Comparison of ENCODE assay signal across 8 cellular contexts in the genomic region with DNA sequence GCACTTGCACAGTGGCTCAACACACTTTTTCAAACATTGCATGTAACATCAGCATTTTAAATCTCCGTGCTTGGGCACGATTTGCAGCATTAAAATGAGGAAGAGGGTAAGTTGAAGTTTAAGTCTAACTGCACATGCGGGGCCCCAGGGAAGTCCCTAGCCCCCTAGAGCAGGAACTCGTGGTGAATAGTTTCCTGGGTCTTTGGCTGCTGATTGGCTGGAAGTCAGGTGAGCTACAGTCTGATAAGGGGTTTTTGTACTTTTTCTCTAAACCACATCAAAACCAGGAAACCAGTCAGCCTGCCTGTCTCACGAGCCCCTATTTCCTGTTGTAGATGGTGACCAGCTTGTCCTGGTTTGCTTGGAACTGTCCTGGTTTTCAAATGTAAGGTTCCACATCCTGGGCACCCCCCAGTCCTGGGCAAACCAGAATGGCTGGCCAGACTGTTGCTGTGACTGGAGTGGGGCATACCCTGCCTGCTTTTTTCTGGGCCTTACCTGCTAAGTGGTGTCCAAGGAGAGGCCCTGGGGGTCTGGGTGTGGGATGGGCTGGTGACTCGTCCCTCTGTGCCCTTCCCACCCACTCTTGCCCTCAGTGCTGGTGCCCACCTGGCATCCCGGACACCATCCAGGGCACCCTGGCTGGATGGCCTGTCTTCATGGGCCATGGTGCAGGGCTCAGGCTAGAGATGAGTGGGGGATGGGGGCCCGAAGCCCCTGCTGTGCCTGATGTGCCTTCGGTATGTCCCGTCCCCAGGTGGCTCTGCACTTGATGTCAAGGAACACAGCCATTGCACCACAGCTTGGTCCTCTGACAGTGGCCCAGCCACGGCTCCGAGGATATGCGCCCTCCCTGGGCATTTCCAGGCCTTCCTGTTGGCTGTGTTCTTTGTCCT. TPM values are rescaled to one million over a fixed set of nuclear protein-coding genes. Genes with fewer than 3 reads are reported as not detected.
A peak's percentile ranks its signal among the peaks of the same experiment; 100 is the strongest.
DNase-seq lines count a peak whose midpoint lies in the region; ATAC-seq and TF ChIP-seq lines count a peak whose summit lies in the region.

No MANE protein-coding gene starts in this region.

- H3K4me3 ChIP-seq in OCI-LY7 (ENCODE audit: low read depth, low read length, poor library complexity, severe bottlenecking): peak overlapping the region; percentile 28

- no peaks in the 10 kb centered on the region for H4K20me1 ChIP-seq in OCI-LY7 (ENCODE audit: insufficient read depth, low read length)

- TF ChIP-seq CTCF in OCI-LY7 (conservative IDR thresholded peaks at IDR 0.05; ENCODE audit: low read length): no peak

- H3K27me3 Mint-ChIP-seq in activated T-helper 1 cell treated with anti-CD3 and anti-CD28 coated beads, Interleukin-12 subunit alpha, Interleukin-12 subunit beta, Interleukin-2, Interleukin-4 antibody, amounts not matched to agents 30 ng/mL and 10 ng/mL and 1 ng/mL, durations not matched to agents 14 hours and 24 hours and 36 hours (ENCODE audit: insufficient read depth): no peaks in the 10 kb centered on the region

- peak overlapping the region; percentile 56 for H3K4me2 ChIP-seq in OCI-LY7 (ENCODE audit: low read length)

- peak overlapping the region; percentile 59 for H3K27ac Mint-ChIP-seq in activated T-helper 1 cell treated with anti-CD3 and anti-CD28 coated beads, Interleukin-12 subunit alpha, Interleukin-12 subunit beta, Interleukin-2, Interleukin-4 antibody, amounts not matched to agents 30 ng/mL and 10 ng/mL and 1 ng/mL, durations not matched to agents 14 hours and 24 hours and 36 hours

- H3K9me3 Mint-ChIP-seq in activated T-helper 1 cell treated with anti-CD3 and anti-CD28 coated beads, Interleukin-12 subunit alpha, Interleukin-12 subunit beta, Interleukin-2, Interleukin-4 antibody, amounts not matched to agents 30 ng/mL and 10 ng/mL and 1 ng/mL, durations not matched to agents 14 hours and 24 hours and 36 hours: peaks cover 11% of the 10 kb centered on the region

- intact Hi-C loops in OCI-LY7 (cut with micrococcal nuclease; ENCODE audit: unreplicated experiment): no loop called here
- intact Hi-C loops in activated T-helper 1 cell treated with anti-CD3 and anti-CD28 coated beads, Interleukin-12 subunit alpha, Interleukin-12 subunit beta, Interleukin-2, Interleukin-4 antibody, amounts not matched to agents 30 ng/mL and 10 ng/mL and 1 ng/mL, durations not matched to agents 14 hours and 24 hours and 36 hours (cut with micrococcal nuclease): loop anchor here (5.0 to 10.0 kb wide), 2 partner anchors 128 to 430 kb away; partner anchors contain the start of gene CDK5RAP1

- no TSS peak for BruUV-seq in OCI-LY7 (replicated peaks; lab: Mats Ljungman, UMichigan)

- H3K79me2 ChIP-seq in OCI-LY7 (ENCODE audit: insufficient read depth, low read depth, low read length): no peaks in the 10 kb centered on the region

- no peaks in the 10 kb centered on the region for H3K9me3 ChIP-seq in OCI-LY7 (ENCODE audit: low read length)

- H3K4me1 Mint-ChIP-seq in activated T-helper 1 cell treated with anti-CD3 and anti-CD28 coated beads, Interleukin-12 subunit alpha, Interleukin-12 subunit beta, Interleukin-2, Interleukin-4 antibody, amounts not matched to agents 30 ng/mL and 10 ng/mL and 1 ng/mL, durations not matched to agents 14 hours and 24 hours and 36 hours (ENCODE audit: low read depth): peaks cover 42% of the 10 kb centered on the region

- no peak overlapping the region for H3K4me3 Mint-ChIP-seq in activated T-helper 1 cell treated with anti-CD3 and anti-CD28 coated beads, Interleukin-12 subunit alpha, Interleukin-12 subunit beta, Interleukin-2, Interleukin-4 antibody, amounts not matched to agents 30 ng/mL and 10 ng/mL and 1 ng/mL, durations not matched to agents 14 hours and 24 hours and 36 hours

- peak; percentile 78 for ATAC-seq in GM18498 (IDR thresholded peaks at IDR 0.05; ENCODE audit: unreplicated experiment)
- ATAC-seq in HG02759 (IDR thresholded peaks at IDR 0.05; ENCODE audit: unreplicated experiment): peak; percentile 90

- H3K9me2 ChIP-seq in OCI-LY7 (ENCODE audit: insufficient read depth, low read length): no peaks in the 10 kb centered on the region

- no peaks in the 10 kb centered on the region for H3K36me3 ChIP-seq in OCI-LY7 (ENCODE audit: insufficient read depth, low read length)

- POLR2A ChIA-PET in OCI-LY7 (lab: Charles Lee): interaction anchor here (0.6 kb wide), 1 partner anchor 76 kb away, joined by 3 read pairs; no protein-coding TSS in a partner anchor

- peak overlapping the region; percentile 64 for H3K27ac ChIP-seq in OCI-LY7 (ENCODE audit: low read depth, low read length, poor library complexity, severe bottlenecking)
- peak overlapping the region; percentile 10 for H3K27ac ChIP-seq in temporal lobe (ENCODE audit: low read depth, low read length)

- peak overlapping the region; percentile 89 for H2AFZ ChIP-seq in OCI-LY7 (ENCODE audit: low read length)

- peaks cover 21% of the 10 kb centered on the region for H3K4me1 ChIP-seq in OCI-LY7 (ENCODE audit: insufficient read depth, low read length, poor library complexity, severe bottlenecking)

- CTCF ChIA-PET in OCI-LY7 (lab: Charles Lee; ENCODE audit: unreplicated experiment): interaction anchor here (0.6 kb wide), 1 partner anchor 194 kb away, joined by 3 read pairs; no protein-coding TSS in a partner anchor

- peak; percentile 88 for DNase-seq in OCI-LY7 (ENCODE audit: low spot score)
- DNase-seq in activated T-helper 1 cell treated with anti-CD3 and anti-CD28 coated beads, Interleukin-12 subunit alpha, Interleukin-12 subunit beta, Interleukin-2, Interleukin-4 antibody, amounts not matched to agents 30 ng/mL and 10 ng/mL and 1 ng/mL, durations not matched to agents 14 hours and 24 hours and 36 hours (ENCODE audit: low spot score): peak; percentile 76
- peak; percentile 67 for DNase-seq in mesenteric fat pad (ENCODE audit: low spot score)
- no peak for DNase-seq in NCI-H2171 treated with DMSO at 0.1 percent for 48 hours (lab: John Stamatoyannopoulos, UW)
- DNase-seq in NCI-H1436 treated with DMSO at 0.1 percent for 48 hours (lab: John Stamatoyannopoulos, UW): no peak

- H3K36me3 Mint-ChIP-seq in activated T-helper 1 cell treated with anti-CD3 and anti-CD28 coated beads, Interleukin-12 subunit alpha, Interleukin-12 subunit beta, Interleukin-2, Interleukin-4 antibody, amounts not matched to agents 30 ng/mL and 10 ng/mL and 1 ng/mL, durations not matched to agents 14 hours and 24 hours and 36 hours (ENCODE audit: low read depth): peaks cover 5% of the 10 kb centered on the region

RNA-seq across cellular contexts. Expression of gene SUN5, which starts 31.8 kb away (rescaled TPM):
- total RNA-seq in OCI-LY7 (2014; rRNA removed; shearing (Covaris generic)): not detected in 2 replicates
- total RNA-seq in OCI-LY7 (2022) (not detected in 2 replicates), mesenteric fat pad (not detected), temporal lobe (not detected)
- not detected in 2 replicates for total RNA-seq in activated T-helper 1 cell treated with anti-CD3 and anti-CD28 coated beads, Interleukin-12 subunit alpha, Interleukin-12 subunit beta, Interleukin-2, Interleukin-4 antibody, amounts not matched to agents 30 ng/mL and 10 ng/mL and 1 ng/mL, durations not matched to agents 14 hours and 24 hours and 36 hours

RNA-seq across cellular contexts. Expression of gene BPIFB2, which starts 35.1 kb away (rescaled TPM):
- total RNA-seq in OCI-LY7 (2014; rRNA removed; shearing (Covaris generic)): not detected in 2 replicates
- total RNA-seq in OCI-LY7 (2022): not detected in 2 replicates
- total RNA-seq in activated T-helper 1 cell treated with anti-CD3 and anti-CD28 coated beads, Interleukin-12 subunit alpha, Interleukin-12 subunit beta, Interleukin-2, Interleukin-4 antibody, amounts not matched to agents 30 ng/mL and 10 ng/mL and 1 ng/mL, durations not matched to agents 14 hours and 24 hours and 36 hours: not detected in 2 replicates
- total RNA-seq in mesenteric fat pad: not detected
- total RNA-seq in temporal lobe: not detected

RNA-seq across cellular contexts. Expression of gene BPIFB6, which starts 59.0 kb away (rescaled TPM):
- not detected in 2 replicates for total RNA-seq in OCI-LY7 (2014; rRNA removed; shearing (Covaris generic))
- total RNA-seq in OCI-LY7 (2022) (not detected in 2 replicates), mesenteric fat pad (not detected), temporal lobe (not detected)
- total RNA-seq in activated T-helper 1 cell treated with anti-CD3 and anti-CD28 coated beads, Interleukin-12 subunit alpha, Interleukin-12 subunit beta, Interleukin-2, Interleukin-4 antibody, amounts not matched to agents 30 ng/mL and 10 ng/mL and 1 ng/mL, durations not matched to agents 14 hours and 24 hours and 36 hours: not detected in 2 replicates

Comparison
In these comparisons a context has a peak if more than half of its experiments do, and no peak if none do; other contexts are left out.
1. DNase-seq: peak in OCI-LY7 (single experiment), activated T-helper 1 cell treated with anti-CD3 and anti-CD28 coated beads, Interleukin-12 subunit alpha, Interleukin-12 subunit beta, Interleukin-2, Interleukin-4 antibody, amounts not matched to agents 30 ng/mL and 10 ng/mL and 1 ng/mL, durations not matched to agents 14 hours and 24 hours and 36 hours (single experiment) and mesenteric fat pad (single experiment); none in NCI-H2171 treated with DMSO at 0.1 percent for 48 hours (single experiment) and NCI-H1436 treated with DMSO at 0.1 percent for 48 hours (single experiment).